Comparison of ENCODE assay signal across 1 cellular context in the genomic region with DNA sequence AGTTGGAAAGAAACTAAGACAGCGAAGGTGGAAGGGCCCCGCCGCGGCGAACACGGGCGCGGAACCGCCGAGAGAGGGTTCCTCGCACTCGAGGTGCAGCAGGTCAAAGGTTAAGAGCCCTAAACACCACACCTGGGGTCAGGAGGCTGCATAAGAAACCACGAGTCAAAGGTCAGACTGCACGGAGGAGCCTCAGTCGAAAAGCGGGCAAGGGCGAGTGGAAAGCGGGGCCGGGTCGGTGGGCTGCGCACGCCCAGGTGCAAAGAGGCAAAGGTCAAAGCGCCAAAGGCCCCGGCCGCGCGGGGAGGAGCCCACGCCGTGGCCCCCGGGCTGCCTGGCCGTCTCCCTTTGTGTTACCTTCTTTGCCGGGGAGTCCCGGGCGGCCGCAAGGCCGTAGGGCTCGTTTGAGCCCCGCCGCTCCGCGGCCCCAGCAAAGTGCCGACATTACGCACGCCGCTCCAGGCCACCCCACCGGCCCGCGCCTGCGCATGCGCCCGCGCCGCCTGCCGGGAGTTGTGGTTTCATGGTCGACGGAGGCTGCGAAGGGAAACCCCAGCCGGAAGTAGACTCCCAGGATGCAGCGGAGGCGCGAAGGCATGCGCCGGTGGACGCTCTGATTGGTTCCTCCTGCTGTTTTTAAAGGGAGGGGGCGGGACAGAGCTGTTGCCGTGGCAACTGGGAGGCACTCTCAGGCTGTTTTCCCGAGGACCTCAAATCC.
TF ChIP-seq lines count a peak whose summit lies in the region.

A gene (minus strand): TSS at position 470 of the 718 bp plus-strand sequence. CDS start 25 bp downstream, at position 445.

TF ChIP-seq in HepG2, 621 proteins besides CTCF, POLR2A, EP300 and RAD21 (continues in another document):
- TF ChIP-seq EED (CRISPR knock-in tag; IDR thresholded peaks at IDR 0.05), result no peak
- peak; percentile 73 for TF ChIP-seq ELF3 (CRISPR knock-in tag; IDR thresholded peaks at IDR 0.05)
- TF ChIP-seq PCBP1 (IDR thresholded peaks at IDR 0.05; ENCODE audit: borderline replicate concordance, low read depth, low read length), result no peak
- TF ChIP-seq HIVEP1 (CRISPR knock-in tag; IDR thresholded peaks at IDR 0.05), result peak; percentile 83
- no peak for TF ChIP-seq ZNF652 (CRISPR knock-in tag; IDR thresholded peaks at IDR 0.05; ENCODE audit: borderline replicate concordance, low read depth)
- TF ChIP-seq, protein P1, sequence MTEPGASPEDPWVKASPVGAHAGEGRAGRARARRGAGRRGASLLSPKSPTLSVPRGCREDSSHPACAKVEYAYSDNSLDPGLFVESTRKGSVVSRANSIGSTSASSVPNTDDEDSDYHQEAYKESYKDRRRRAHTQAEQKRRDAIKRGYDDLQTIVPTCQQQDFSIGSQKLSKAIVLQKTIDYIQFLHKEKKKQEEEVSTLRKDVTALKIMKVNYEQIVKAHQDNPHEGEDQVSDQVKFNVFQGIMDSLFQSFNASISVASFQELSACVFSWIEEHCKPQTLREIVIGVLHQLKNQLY (CRISPR knock-in tag; IDR thresholded peaks at IDR 0.05), result no peak
- TF ChIP-seq ZNF616 (CRISPR knock-in tag; IDR thresholded peaks at IDR 0.05; ENCODE audit: low read depth), result no peak
- TF ChIP-seq, protein P2, sequence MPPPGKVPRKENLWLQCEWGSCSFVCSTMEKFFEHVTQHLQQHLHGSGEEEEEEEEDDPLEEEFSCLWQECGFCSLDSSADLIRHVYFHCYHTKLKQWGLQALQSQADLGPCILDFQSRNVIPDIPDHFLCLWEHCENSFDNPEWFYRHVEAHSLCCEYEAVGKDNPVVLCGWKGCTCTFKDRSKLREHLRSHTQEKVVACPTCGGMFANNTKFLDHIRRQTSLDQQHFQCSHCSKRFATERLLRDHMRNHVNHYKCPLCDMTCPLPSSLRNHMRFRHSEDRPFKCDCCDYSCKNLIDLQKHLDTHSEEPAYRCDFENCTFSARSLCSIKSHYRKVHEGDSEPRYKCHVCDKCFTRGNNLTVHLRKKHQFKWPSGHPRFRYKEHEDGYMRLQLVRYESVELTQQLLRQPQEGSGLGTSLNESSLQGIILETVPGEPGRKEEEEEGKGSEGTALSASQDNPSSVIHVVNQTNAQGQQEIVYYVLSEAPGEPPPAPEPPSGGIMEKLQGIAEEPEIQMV (CRISPR knock-in tag; IDR thresholded peaks at IDR 0.05; ENCODE audit: low read depth), result no peak
- no peak for TF ChIP-seq GPN1 (CRISPR knock-in tag; IDR thresholded peaks at IDR 0.05; ENCODE audit: borderline replicate concordance)
- TF ChIP-seq MAFF (IDR thresholded peaks at IDR 0.05; ENCODE audit: low read depth, low read length), result 0 out of 2 replicates have a peak, but pooled peaks have one; percentile 14
- TF ChIP-seq, protein P3, sequence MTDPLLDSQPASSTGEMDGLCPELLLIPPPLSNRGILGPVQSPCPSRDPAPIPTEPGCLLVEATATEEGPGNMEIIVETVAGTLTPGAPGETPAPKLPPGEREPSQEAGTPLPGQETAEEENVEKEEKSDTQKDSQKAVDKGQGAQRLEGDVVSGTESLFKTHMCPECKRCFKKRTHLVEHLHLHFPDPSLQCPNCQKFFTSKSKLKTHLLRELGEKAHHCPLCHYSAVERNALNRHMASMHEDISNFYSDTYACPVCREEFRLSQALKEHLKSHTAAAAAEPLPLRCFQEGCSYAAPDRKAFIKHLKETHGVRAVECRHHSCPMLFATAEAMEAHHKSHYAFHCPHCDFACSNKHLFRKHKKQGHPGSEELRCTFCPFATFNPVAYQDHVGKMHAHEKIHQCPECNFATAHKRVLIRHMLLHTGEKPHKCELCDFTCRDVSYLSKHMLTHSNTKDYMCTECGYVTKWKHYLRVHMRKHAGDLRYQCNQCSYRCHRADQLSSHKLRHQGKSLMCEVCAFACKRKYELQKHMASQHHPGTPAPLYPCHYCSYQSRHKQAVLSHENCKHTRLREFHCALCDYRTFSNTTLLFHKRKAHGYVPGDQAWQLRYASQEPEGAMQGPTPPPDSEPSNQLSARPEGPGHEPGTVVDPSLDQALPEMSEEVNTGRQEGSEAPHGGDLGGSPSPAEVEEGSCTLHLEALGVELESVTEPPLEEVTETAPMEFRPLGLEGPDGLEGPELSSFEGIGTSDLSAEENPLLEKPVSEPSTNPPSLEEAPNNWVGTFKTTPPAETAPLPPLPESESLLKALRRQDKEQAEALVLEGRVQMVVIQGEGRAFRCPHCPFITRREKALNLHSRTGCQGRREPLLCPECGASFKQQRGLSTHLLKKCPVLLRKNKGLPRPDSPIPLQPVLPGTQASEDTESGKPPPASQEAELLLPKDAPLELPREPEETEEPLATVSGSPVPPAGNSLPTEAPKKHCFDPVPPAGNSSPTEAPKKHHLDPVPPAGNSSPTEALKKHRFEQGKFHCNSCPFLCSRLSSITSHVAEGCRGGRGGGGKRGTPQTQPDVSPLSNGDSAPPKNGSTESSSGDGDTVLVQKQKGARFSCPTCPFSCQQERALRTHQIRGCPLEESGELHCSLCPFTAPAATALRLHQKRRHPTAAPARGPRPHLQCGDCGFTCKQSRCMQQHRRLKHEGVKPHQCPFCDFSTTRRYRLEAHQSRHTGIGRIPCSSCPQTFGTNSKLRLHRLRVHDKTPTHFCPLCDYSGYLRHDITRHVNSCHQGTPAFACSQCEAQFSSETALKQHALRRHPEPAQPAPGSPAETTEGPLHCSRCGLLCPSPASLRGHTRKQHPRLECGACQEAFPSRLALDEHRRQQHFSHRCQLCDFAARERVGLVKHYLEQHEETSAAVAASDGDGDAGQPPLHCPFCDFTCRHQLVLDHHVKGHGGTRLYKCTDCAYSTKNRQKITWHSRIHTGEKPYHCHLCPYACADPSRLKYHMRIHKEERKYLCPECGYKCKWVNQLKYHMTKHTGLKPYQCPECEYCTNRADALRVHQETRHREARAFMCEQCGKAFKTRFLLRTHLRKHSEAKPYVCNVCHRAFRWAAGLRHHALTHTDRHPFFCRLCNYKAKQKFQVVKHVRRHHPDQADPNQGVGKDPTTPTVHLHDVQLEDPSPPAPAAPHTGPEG (CRISPR knock-in tag; IDR thresholded peaks at IDR 0.05), result 0 out of 2 replicates have a peak, but pooled peaks have one; percentile 30
- TF ChIP-seq, protein P4, sequence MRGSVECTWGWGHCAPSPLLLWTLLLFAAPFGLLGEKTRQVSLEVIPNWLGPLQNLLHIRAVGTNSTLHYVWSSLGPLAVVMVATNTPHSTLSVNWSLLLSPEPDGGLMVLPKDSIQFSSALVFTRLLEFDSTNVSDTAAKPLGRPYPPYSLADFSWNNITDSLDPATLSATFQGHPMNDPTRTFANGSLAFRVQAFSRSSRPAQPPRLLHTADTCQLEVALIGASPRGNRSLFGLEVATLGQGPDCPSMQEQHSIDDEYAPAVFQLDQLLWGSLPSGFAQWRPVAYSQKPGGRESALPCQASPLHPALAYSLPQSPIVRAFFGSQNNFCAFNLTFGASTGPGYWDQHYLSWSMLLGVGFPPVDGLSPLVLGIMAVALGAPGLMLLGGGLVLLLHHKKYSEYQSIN (CRISPR knock-in tag; IDR thresholded peaks at IDR 0.05; ENCODE audit: borderline replicate concordance), result no peak
- peak; percentile 77 for TF ChIP-seq SUZ12 (IDR thresholded peaks at IDR 0.05; ENCODE audit: low read depth, low read length)
- TF ChIP-seq, protein P5, sequence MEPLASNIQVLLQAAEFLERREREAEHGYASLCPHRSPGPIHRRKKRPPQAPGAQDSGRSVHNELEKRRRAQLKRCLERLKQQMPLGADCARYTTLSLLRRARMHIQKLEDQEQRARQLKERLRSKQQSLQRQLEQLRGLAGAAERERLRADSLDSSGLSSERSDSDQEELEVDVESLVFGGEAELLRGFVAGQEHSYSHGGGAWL (CRISPR knock-in tag; IDR thresholded peaks at IDR 0.05), result no peak
- no peak for TF ChIP-seq ZNF605 (CRISPR knock-in tag; IDR thresholded peaks at IDR 0.05)
- TF ChIP-seq RBM39 (IDR thresholded peaks at IDR 0.05; ENCODE audit: low read depth, low read length, poor library complexity, severe bottlenecking), result no peak
- TF ChIP-seq SMAD3 (CRISPR knock-in tag; IDR thresholded peaks at IDR 0.05), result no peak
- TF ChIP-seq, protein P6, sequence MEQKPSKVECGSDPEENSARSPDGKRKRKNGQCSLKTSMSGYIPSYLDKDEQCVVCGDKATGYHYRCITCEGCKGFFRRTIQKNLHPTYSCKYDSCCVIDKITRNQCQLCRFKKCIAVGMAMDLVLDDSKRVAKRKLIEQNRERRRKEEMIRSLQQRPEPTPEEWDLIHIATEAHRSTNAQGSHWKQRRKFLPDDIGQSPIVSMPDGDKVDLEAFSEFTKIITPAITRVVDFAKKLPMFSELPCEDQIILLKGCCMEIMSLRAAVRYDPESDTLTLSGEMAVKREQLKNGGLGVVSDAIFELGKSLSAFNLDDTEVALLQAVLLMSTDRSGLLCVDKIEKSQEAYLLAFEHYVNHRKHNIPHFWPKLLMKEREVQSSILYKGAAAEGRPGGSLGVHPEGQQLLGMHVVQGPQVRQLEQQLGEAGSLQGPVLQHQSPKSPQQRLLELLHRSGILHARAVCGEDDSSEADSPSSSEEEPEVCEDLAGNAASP (CRISPR knock-in tag; IDR thresholded peaks at IDR 0.05; ENCODE audit: borderline replicate concordance), result no peak; the same call in 1 of the 2 replicates
- TF ChIP-seq FLYWCH1 (CRISPR knock-in tag; IDR thresholded peaks at IDR 0.05), result no peak
- 0 out of 2 replicates have a peak, but pooled peaks have one; percentile 52 for TF ChIP-seq ZNF567 (CRISPR knock-in tag; IDR thresholded peaks at IDR 0.05; ENCODE audit: borderline replicate concordance)
- TF ChIP-seq, protein P7, sequence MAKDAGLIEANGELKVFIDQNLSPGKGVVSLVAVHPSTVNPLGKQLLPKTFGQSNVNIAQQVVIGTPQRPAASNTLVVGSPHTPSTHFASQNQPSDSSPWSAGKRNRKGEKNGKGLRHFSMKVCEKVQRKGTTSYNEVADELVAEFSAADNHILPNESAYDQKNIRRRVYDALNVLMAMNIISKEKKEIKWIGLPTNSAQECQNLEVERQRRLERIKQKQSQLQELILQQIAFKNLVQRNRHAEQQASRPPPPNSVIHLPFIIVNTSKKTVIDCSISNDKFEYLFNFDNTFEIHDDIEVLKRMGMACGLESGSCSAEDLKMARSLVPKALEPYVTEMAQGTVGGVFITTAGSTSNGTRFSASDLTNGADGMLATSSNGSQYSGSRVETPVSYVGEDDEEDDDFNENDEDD (CRISPR knock-in tag; IDR thresholded peaks at IDR 0.05; ENCODE audit: borderline replicate concordance), result peak; percentile 86
- TF ChIP-seq, protein P8, sequence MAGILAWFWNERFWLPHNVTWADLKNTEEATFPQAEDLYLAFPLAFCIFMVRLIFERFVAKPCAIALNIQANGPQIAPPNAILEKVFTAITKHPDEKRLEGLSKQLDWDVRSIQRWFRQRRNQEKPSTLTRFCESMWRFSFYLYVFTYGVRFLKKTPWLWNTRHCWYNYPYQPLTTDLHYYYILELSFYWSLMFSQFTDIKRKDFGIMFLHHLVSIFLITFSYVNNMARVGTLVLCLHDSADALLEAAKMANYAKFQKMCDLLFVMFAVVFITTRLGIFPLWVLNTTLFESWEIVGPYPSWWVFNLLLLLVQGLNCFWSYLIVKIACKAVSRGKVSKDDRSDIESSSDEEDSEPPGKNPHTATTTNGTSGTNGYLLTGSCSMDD (CRISPR knock-in tag; IDR thresholded peaks at IDR 0.05), result no peak
- TF ChIP-seq, protein P9, sequence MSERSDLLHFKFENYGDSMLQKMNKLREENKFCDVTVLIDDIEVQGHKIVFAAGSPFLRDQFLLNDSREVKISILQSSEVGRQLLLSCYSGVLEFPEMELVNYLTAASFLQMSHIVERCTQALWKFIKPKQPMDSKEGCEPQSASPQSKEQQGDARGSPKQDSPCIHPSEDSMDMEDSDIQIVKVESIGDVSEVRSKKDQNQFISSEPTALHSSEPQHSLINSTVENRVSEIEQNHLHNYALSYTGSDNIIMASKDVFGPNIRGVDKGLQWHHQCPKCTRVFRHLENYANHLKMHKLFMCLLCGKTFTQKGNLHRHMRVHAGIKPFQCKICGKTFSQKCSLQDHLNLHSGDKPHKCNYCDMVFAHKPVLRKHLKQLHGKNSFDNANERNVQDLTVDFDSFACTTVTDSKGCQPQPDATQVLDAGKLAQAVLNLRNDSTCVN (CRISPR knock-in tag; IDR thresholded peaks at IDR 0.05; ENCODE audit: borderline replicate concordance), result no peak
- TF ChIP-seq SIN3A (IDR thresholded peaks at IDR 0.05; ENCODE audit: borderline replicate concordance, low read depth, low read length), result peak; percentile 80; the same call in 1 of the 2 replicates
- no peak for TF ChIP-seq GTF2F1 (IDR thresholded peaks at IDR 0.05; ENCODE audit: low read length)
- TF ChIP-seq GABPA (IDR thresholded peaks at IDR 0.05; ENCODE audit: low read depth, low read length), result peak; percentile 91
- peak; percentile 95 for TF ChIP-seq GABPA (CRISPR knock-in tag; IDR thresholded peaks at IDR 0.05; ENCODE audit: low read depth)
- no peak for TF ChIP-seq PRMT3 (CRISPR knock-in tag; IDR thresholded peaks at IDR 0.05; ENCODE audit: borderline replicate concordance, low read depth)
- TF ChIP-seq, protein P10, sequence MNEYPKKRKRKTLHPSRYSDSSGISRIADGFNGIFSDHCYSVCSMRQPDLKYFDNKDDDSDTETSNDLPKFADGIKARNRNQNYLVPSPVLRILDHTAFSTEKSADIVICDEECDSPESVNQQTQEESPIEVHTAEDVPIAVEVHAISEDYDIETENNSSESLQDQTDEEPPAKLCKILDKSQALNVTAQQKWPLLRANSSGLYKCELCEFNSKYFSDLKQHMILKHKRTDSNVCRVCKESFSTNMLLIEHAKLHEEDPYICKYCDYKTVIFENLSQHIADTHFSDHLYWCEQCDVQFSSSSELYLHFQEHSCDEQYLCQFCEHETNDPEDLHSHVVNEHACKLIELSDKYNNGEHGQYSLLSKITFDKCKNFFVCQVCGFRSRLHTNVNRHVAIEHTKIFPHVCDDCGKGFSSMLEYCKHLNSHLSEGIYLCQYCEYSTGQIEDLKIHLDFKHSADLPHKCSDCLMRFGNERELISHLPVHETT (CRISPR knock-in tag; conservative IDR thresholded peaks at IDR 0.05), result no peak
- TF ChIP-seq ZSCAN25 (CRISPR knock-in tag; IDR thresholded peaks at IDR 0.05), result no peak
- TF ChIP-seq, protein P11, sequence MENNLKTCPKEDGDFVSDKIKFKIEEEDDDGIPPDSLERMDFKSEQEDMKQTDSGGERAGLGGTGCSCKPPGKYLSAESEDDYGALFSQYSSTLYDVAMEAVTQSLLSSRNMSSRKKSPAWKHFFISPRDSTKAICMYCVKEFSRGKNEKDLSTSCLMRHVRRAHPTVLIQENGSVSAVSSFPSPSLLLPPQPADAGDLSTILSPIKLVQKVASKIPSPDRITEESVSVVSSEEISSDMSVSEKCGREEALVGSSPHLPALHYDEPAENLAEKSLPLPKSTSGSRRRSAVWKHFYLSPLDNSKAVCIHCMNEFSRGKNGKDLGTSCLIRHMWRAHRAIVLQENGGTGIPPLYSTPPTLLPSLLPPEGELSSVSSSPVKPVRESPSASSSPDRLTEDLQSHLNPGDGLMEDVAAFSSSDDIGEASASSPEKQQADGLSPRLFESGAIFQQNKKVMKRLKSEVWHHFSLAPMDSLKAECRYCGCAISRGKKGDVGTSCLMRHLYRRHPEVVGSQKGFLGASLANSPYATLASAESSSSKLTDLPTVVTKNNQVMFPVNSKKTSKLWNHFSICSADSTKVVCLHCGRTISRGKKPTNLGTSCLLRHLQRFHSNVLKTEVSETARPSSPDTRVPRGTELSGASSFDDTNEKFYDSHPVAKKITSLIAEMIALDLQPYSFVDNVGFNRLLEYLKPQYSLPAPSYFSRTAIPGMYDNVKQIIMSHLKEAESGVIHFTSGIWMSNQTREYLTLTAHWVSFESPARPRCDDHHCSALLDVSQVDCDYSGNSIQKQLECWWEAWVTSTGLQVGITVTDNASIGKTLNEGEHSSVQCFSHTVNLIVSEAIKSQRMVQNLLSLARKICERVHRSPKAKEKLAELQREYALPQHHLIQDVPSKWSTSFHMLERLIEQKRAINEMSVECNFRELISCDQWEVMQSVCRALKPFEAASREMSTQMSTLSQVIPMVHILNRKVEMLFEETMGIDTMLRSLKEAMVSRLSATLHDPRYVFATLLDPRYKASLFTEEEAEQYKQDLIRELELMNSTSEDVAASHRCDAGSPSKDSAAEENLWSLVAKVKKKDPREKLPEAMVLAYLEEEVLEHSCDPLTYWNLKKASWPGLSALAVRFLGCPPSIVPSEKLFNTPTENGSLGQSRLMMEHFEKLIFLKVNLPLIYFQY (CRISPR knock-in tag; IDR thresholded peaks at IDR 0.05; ENCODE audit: borderline replicate concordance), result no peak; the same call in 1 of the 2 replicates
- peak in 1 of 2 experiments; percentile 58; a peak in 2 of 4 replicates for TF ChIP-seq KLF16 (CRISPR knock-in tag; IDR thresholded peaks at IDR 0.05)
